Comparison of ENCODE assay signal across 13 cellular contexts in the genomic region with DNA sequence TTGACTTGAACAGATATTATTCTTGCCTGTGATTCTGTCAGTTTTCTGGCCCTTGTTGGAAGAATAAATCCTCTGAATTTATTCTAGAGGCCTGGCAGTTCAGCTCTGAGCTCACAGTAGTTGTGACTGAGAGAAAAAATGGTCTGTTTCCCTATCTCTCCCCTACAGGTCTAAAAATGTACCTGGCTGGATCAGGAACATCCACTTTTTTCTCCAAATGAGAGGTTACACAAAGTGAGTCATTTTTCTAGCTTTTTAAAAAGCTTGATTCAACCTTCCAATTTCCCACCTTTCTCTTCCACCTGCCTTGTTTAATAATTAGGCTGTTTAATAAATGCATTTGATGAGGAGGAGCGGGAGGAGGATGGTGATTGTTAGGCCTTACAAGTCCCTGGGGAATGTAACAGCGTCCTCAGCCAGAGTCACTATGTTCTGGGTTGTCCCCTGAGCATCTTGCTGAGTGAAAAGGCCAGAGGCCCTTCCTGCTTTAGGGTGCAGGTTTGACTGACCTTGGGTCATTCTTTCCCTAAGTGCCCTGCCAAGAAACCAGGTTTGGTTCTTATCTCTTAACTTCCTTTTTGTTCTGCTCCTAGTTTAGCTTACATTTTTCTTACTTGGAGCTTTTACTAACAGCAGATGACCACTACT.
DNase-seq lines count a peak whose midpoint lies in the region; ATAC-seq and TF ChIP-seq lines count a peak whose summit lies in the region.
"Had no signal": no experiment of that assay in that cellular context is flagged by ENCODE, and none has a peak within 500 bp of the region (broad histone marks: within the 10 kb centered on the region; RNA-seq: fewer than 3 reads in every experiment).

No MANE protein-coding gene starts in this region.

- H3K4me3 Mint-ChIP-seq in naive B cell (peak overlapping the region in 6 of 8 donors; percentile 22 to 80 (median 60)), glutamatergic neuron (ENCODE audit: unreplicated experiment) (no peak overlapping the region)

- no peaks in the 10 kb centered on the region for H3K27me3 Mint-ChIP-seq in naive B cell
- peaks cover 7% of the 10 kb centered on the region for H3K27me3 Mint-ChIP-seq in glutamatergic neuron (ENCODE audit: unreplicated experiment)

- no peaks in the 10 kb centered on the region for H3K9me2 ChIP-seq in MM.1S (replicated peaks; ENCODE audit: insufficient read depth, low read length)

- H3K27ac Mint-ChIP-seq in naive B cell (peak overlapping the region in 3 of 6 donors; percentile 77 to 91 (median 81)), glutamatergic neuron (ENCODE audit: unreplicated experiment) (no peak overlapping the region)

- H4K20me1 ChIP-seq in MM.1S (ENCODE audit: insufficient read depth, low read length), result no peaks in the 10 kb centered on the region

- H3K9ac ChIP-seq in MM.1S (ENCODE audit: low read length), result no peak overlapping the region

- no peaks in the 10 kb centered on the region for H3K79me2 ChIP-seq in MM.1S (ENCODE audit: low read length)

- H3K4me1 ChIP-seq in MM.1S (ENCODE audit: low read length), result peaks cover 39% of the 10 kb centered on the region
- H3K4me1 ChIP-seq: left lung had no signal

- peak overlapping the region; percentile 6; the same call in 1 of the 2 replicates for H3K27ac ChIP-seq in MM.1S (ENCODE audit: low read length)
- H3K27ac ChIP-seq: 22Rv1, left lung had no signal

- H3K4me3 ChIP-seq in MM.1S (ENCODE audit: low read length), result no peak overlapping the region
- H3K4me3 ChIP-seq: left lung had no signal

- no peaks in the 10 kb centered on the region for H3K36me3 ChIP-seq in MM.1S (replicated peaks; ENCODE audit: insufficient read depth, low read length)
- H3K36me3 ChIP-seq: left lung had no signal

- ATAC-seq in GM21529 (IDR thresholded peaks at IDR 0.05; ENCODE audit: unreplicated experiment) (peak; percentile 39), naive B cell (ENCODE audit: low read depth in 2 of 2) (no peak), HG03039 (IDR thresholded peaks at IDR 0.05; ENCODE audit: unreplicated experiment) (no peak)
- ATAC-seq: left lung had no signal

- no peak overlapping the region for H3K4me2 ChIP-seq in MM.1S (ENCODE audit: low read depth, low read length)

- H3F3A ChIP-seq in MM.1S (ENCODE audit: insufficient read depth, low read length), result peaks cover 18% of the 10 kb centered on the region

- peak; percentile 17 for DNase-seq in DMS153 treated with DMSO at 0.1 percent for 48 hours (lab: John Stamatoyannopoulos, UW; ENCODE audit: unreplicated experiment)
- no peak for DNase-seq in DMS153 (lab: John Stamatoyannopoulos, UW)
- no peak for DNase-seq in MM.1S
- DNase-seq in naive B cell, result no peak
- DNase-seq in glutamatergic neuron, result no peak
- DNase-seq in NCI-H748 treated with DMSO at 0.1 percent for 48 hours (lab: John Stamatoyannopoulos, UW), result no peak
- DNase-seq: aorta; effector CD4-positive, alpha-beta T cell; left lung; stimulated activated CD4-positive, alpha-beta T cell treated with anti-CD3 and anti-CD28 coated beads, Interleukin-12 subunit alpha, Interleukin-12 subunit beta, amount 100 ng/mL, for 4 hours had no signal

- peaks cover 0 to 5% (median 0%) of the 10 kb centered on the region in 7 donors for H3K9me3 Mint-ChIP-seq in naive B cell
- H3K9me3 Mint-ChIP-seq in glutamatergic neuron (ENCODE audit: unreplicated experiment), result no peaks in the 10 kb centered on the region

- no peaks in the 10 kb centered on the region for H3K9me3 ChIP-seq in MM.1S (replicated peaks; ENCODE audit: insufficient read depth, low read length)

- TF ChIP-seq CTCF in MM.1S (IDR thresholded peaks at IDR 0.05; ENCODE audit: low read length) (no peak), glutamatergic neuron (IDR thresholded peaks at IDR 0.05; ENCODE audit: partially characterized antibody, unreplicated experiment) (no peak)

- no peaks in the 10 kb centered on the region for H3K27me3 ChIP-seq in MM.1S (replicated peaks; ENCODE audit: insufficient read depth, low read length)
- H3K27me3 ChIP-seq: left lung had no signal

- H2AFZ ChIP-seq in MM.1S (ENCODE audit: low read length), result peak overlapping the region; percentile 8; the same call in 1 of the 2 replicates

- H3K36me3 Mint-ChIP-seq in naive B cell (peaks cover 0 to 11% of the 10 kb centered on the region in 2 donors), glutamatergic neuron (ENCODE audit: unreplicated experiment) (peaks cover 4% of the 10 kb centered on the region)

- H3K4me1 Mint-ChIP-seq in naive B cell (peaks cover 55 to 79% (median 70%) of the 10 kb centered on the region in 3 donors), glutamatergic neuron (ENCODE audit: low read depth, unreplicated experiment) (no peaks in the 10 kb centered on the region)
